In the genomic region with DNA sequence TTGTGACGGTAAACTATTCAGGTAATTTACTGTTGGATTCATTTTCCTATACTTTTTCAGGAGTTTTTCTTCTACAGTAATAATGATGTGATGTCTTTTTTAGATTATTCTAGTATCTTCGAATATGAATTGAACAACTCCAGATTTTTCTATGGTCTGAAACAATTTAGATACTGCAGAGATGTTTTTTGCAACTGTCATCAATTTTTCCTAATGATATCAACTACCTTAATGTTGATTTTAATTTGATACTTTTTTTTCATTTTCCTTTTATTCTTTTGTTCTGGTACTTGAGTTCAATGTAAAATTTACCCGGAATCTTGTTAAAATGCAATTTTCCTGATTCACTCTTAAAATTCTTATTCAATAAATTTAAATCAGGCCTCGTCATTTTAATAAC, we compare ENCODE assay signal across 20 cellular contexts.
DNase-seq lines count a peak whose midpoint lies in the region; ATAC-seq, FAIRE-seq and TF ChIP-seq lines count a peak whose summit lies in the region.
"Had no signal": no experiment of that assay in that cellular context is flagged by ENCODE, and none has a peak within 500 bp of the region (broad histone marks: within the 10 kb centered on the region; RNA-seq: fewer than 3 reads in every experiment).

No MANE protein-coding gene starts in this region.

- H3K79me1 ChIP-seq in IMR-90 (ENCODE audit: low read depth in 1 of 2, low read length in 2 of 2) (no peaks in the 10 kb centered on the region), H1 (ENCODE audit: low read depth, low read length) (no peaks in the 10 kb centered on the region; the same call in 1 of the 2 replicates)

- H4K5ac ChIP-seq in IMR-90 (ENCODE audit: low read depth, low read length) (no peak overlapping the region), H1 (ENCODE audit: insufficient read length, low read depth, low read length) (no peak overlapping the region)

- no peak overlapping the region for H3K4ac ChIP-seq in IMR-90 (ENCODE audit: low read depth, low read length)
- no peak overlapping the region for H3K4ac ChIP-seq in H1 (replicated peaks; ENCODE audit: insufficient read length, low read depth, low read length)

- H2AK9ac ChIP-seq in IMR-90 (replicated peaks; ENCODE audit: low read depth, low read length, poor library complexity), result no peak overlapping the region

- TF ChIP-seq CTCF in HepG2 (CRISPR knock-in tag; IDR thresholded peaks at IDR 0.05) (no peak), right lobe of liver (IDR thresholded peaks at IDR 0.05) (no peak), IMR-90 (conservative IDR thresholded peaks at IDR 0.05; ENCODE audit: low read depth, low read length) (no peak), H1 (IDR thresholded peaks at IDR 0.05; ENCODE audit: control extremely low read depth in 1 of 3, insufficient read depth in 1 of 3, low read depth in 1 of 3, low read length in 3 of 3) (no peak)

- H2BK20ac ChIP-seq in IMR-90 (ENCODE audit: low read depth, low read length) (no peak overlapping the region), H1 (ENCODE audit: low read length) (no peak overlapping the region)

- no peak overlapping the region for H3K27ac ChIP-seq in HepG2 (ENCODE audit: extremely low read length, insufficient read depth, low read length)
- H3K27ac ChIP-seq in right lobe of liver, result no peak overlapping the region
- no peak overlapping the region for H3K27ac ChIP-seq in IMR-90 (ENCODE audit: insufficient read depth, low read length)
- H3K27ac ChIP-seq in H1 (ENCODE audit: low read depth, low read length), result no peak overlapping the region
- H3K27ac ChIP-seq: BLaER1 treated with 17β-estradiol and CSF1 and Interleukin-3, amounts not matched to agents 10 nM and 100 nM; C4-2B had no signal

- no peak for FAIRE-seq in HepG2 (lab: Jason Lieb, UNC)
- FAIRE-seq in TTC549 (lab: Jason Lieb, UNC), result peak; percentile 67
- FAIRE-seq in H1 (lab: Jason Lieb, UNC), result no peak
- FAIRE-seq: A204.1, GM12891 had no signal

- H3K23ac ChIP-seq in IMR-90 (ENCODE audit: low read depth, low read length) (no peak overlapping the region), H1 (ENCODE audit: insufficient read length) (no peak overlapping the region)

- H3K4me1 ChIP-seq in HepG2 (ENCODE audit: insufficient read depth, low read length), result no peaks in the 10 kb centered on the region
- peaks cover 0 to 12% (median 0%) of the 10 kb centered on the region in 4 donors for H3K4me1 ChIP-seq in right lobe of liver
- H3K4me1 ChIP-seq in IMR-90 (ENCODE audit: control insufficient read depth, insufficient read depth, low read length), result no peaks in the 10 kb centered on the region
- no peaks in the 10 kb centered on the region for H3K4me1 ChIP-seq in H1 (replicated peaks in 1 of 4; ENCODE audit: control insufficient read depth in 3 of 4, insufficient read depth in 4 of 4, low read length in 3 of 4)
- H3K4me1 ChIP-seq: BLaER1 treated with 17β-estradiol and CSF1 and Interleukin-3, amounts not matched to agents 10 nM and 100 nM; Caco-2 had no signal

- H2AK5ac ChIP-seq in IMR-90 (ENCODE audit: low read depth, low read length) (no peak overlapping the region), H1 (ENCODE audit: low read depth, low read length) (no peak overlapping the region)

- no peak for ATAC-seq in HepG2
- ATAC-seq in right lobe of liver, result no peak
- ATAC-seq in IMR-90 (ENCODE audit: low read depth), result no peak
- ATAC-seq in GM18873 (IDR thresholded peaks at IDR 0.05; ENCODE audit: low FRiP score, unreplicated experiment), result no peak
- ATAC-seq in HG03342 (IDR thresholded peaks at IDR 0.05; ENCODE audit: unreplicated experiment), result no peak
- ATAC-seq: CD8-positive, alpha-beta T cell had no signal

- H3K9me1 ChIP-seq in IMR-90 (ENCODE audit: insufficient read depth, low read length), result no peaks in the 10 kb centered on the region

- H2BK5ac ChIP-seq in IMR-90 (ENCODE audit: low read depth, low read length, poor library complexity, severe bottlenecking) (no peak overlapping the region), H1 (ENCODE audit: low read depth, low read length) (no peak overlapping the region)

- H4K20me1 ChIP-seq in HepG2 (ENCODE audit: insufficient read depth, low read length) (no peaks in the 10 kb centered on the region), IMR-90 (ENCODE audit: insufficient read depth, low read length) (no peaks in the 10 kb centered on the region), H1 (replicated peaks in 1 of 2; ENCODE audit: control insufficient read depth in 1 of 2, insufficient read depth in 2 of 2, low read length in 2 of 2) (peaks cover 0 to 3% of the 10 kb centered on the region in 2 experiments)
- H4K20me1 ChIP-seq: BLaER1 treated with 17β-estradiol and CSF1 and Interleukin-3, amounts not matched to agents 10 nM and 100 nM had no signal

- H2BK120ac ChIP-seq in IMR-90 (ENCODE audit: low read depth, low read length) (no peak overlapping the region), H1 (replicated peaks; ENCODE audit: low read depth, low read length) (no peak overlapping the region)

- TF ChIP-seq RAD21 in HepG2 (CRISPR knock-in tag; IDR thresholded peaks at IDR 0.05), result no peak
- no peak for TF ChIP-seq RAD21 in IMR-90 (IDR thresholded peaks at IDR 0.05; ENCODE audit: low read length)
- no peak for TF ChIP-seq RAD21 in H1 (IDR thresholded peaks at IDR 0.05 in 1 of 2, conservative IDR thresholded peaks at IDR 0.05 in 1 of 2; ENCODE audit: low read depth in 2 of 2, low read length in 2 of 2)

- no peaks in the 10 kb centered on the region for H3K23me2 ChIP-seq in H1 (ENCODE audit: low read depth, low read length)

- H2BK12ac ChIP-seq in H1 (ENCODE audit: low read depth, low read length), result no peak overlapping the region

- H3K4me2 ChIP-seq in HepG2 (ENCODE audit: low read depth, low read length) (no peak overlapping the region), IMR-90 (ENCODE audit: low read depth, low read length) (no peak overlapping the region), H1 (ENCODE audit: insufficient read depth in 1 of 2, low read depth in 2 of 2, low read length in 2 of 2) (no peak overlapping the region)
- H3K4me2 ChIP-seq: BLaER1 treated with 17β-estradiol and CSF1 and Interleukin-3, amounts not matched to agents 10 nM and 100 nM had no signal

- H3K27me3 ChIP-seq in HepG2 (ENCODE audit: control insufficient read depth in 1 of 2, insufficient read depth in 2 of 2, low read length in 2 of 2), result no peaks in the 10 kb centered on the region
- H3K27me3 ChIP-seq in right lobe of liver, result no peaks in the 10 kb centered on the region
- H3K27me3 ChIP-seq in IMR-90 (ENCODE audit: control insufficient read depth, insufficient read depth, low read length), result no peaks in the 10 kb centered on the region
- no peaks in the 10 kb centered on the region for H3K27me3 ChIP-seq in H1 (replicated peaks in 1 of 4; ENCODE audit: control insufficient read depth in 3 of 4, extremely low read depth in 1 of 4, insufficient read depth in 3 of 4, low read length in 3 of 4)
- H3K27me3 ChIP-seq: BLaER1 treated with 17β-estradiol and CSF1 and Interleukin-3, amounts not matched to agents 10 nM and 100 nM had no signal

- 2% methylated on average over 4 of the region's 4 CpGs for WGBS in HepG2 (ENCODE audit: low lambda C conversion rate)
- 81% methylated on average over 4 of the region's 4 CpGs for WGBS in right lobe of liver (ENCODE audit: insufficient coverage, low coverage, low lambda C conversion rate, missing lambda C conversion rate)
- WGBS in IMR-90 (ENCODE audit: extremely low coverage in 2 of 2, insufficient read length in 1 of 2), 2 experiments, result no CpG with 5 or more reads among the region's 4 CpGs
- 93% methylated on average over 4 of the region's 4 CpGs; no CpG with 5 or more reads in 1 of the 2 experiments for WGBS in H1 (ENCODE audit: extremely low coverage in 1 of 2, insufficient coverage in 1 of 2, insufficient read length in 1 of 2, insufficient replicate concordance in 2 of 2, low coverage in 1 of 2, low lambda C conversion rate in 2 of 2, missing lambda C conversion rate in 1 of 2), 2 experiments

- POLR2A ChIA-PET in HepG2 (lab: Yijun Ruan, JAX), result no interaction called here
- POLR2A ChIA-PET in IMR-90 (lab: Charles Lee; ENCODE audit: unreplicated experiment), result no interaction called here
- POLR2A ChIA-PET in H1 (lab: Charles Lee; ENCODE audit: partially characterized antibody), result no interaction called here

- H3K4me3 ChIP-seq in HepG2 (replicated peaks in 1 of 3; ENCODE audit: insufficient read depth in 1 of 3, low read depth in 2 of 3, low read length in 3 of 3) (no peak overlapping the region), right lobe of liver (no peak overlapping the region), IMR-90 (ENCODE audit: insufficient read depth, low read depth, low read length) (no peak overlapping the region), H1 (ENCODE audit: extremely low read depth in 1 of 4, insufficient read depth in 2 of 4, low read depth in 3 of 4, low read length in 4 of 4) (no peak overlapping the region)
- H3K4me3 ChIP-seq: BLaER1 treated with 17β-estradiol and CSF1 and Interleukin-3, amounts not matched to agents 10 nM and 100 nM had no signal

- H4K91ac ChIP-seq in IMR-90 (ENCODE audit: insufficient read depth, low read depth, low read length), result no peak overlapping the region
- no peak overlapping the region for H4K91ac ChIP-seq in H1 (replicated peaks; ENCODE audit: insufficient read length, low read length)

- H2BK15ac ChIP-seq in IMR-90 (ENCODE audit: low read depth, low read length) (no peak overlapping the region), H1 (ENCODE audit: low read length) (no peak overlapping the region)

- H2AFZ ChIP-seq in HepG2 (ENCODE audit: low read length), result no peak overlapping the region
- H2AFZ ChIP-seq in IMR-90 (replicated peaks; ENCODE audit: low read length, poor library complexity), result no peak overlapping the region
- no peak overlapping the region for H2AFZ ChIP-seq in H1 (ENCODE audit: low read length)

- intact Hi-C loops in HepG2 (cut with micrococcal nuclease; ENCODE audit: unreplicated experiment), result no loop called here
- intact Hi-C loops in right lobe of liver (cut with DNase I), result no loop called here
- intact Hi-C loops in IMR-90 (cut with micrococcal nuclease), result no loop called here

- TF ChIP-seq POLR2A in HepG2 (IDR thresholded peaks at IDR 0.05; ENCODE audit: insufficient read depth in 1 of 2, low read depth in 2 of 2, low read length in 2 of 2), result no peak
- no peak for TF ChIP-seq POLR2A in right lobe of liver (IDR thresholded peaks at IDR 0.05)
- TF ChIP-seq POLR2A in IMR-90 (IDR thresholded peaks at IDR 0.05; ENCODE audit: low read depth, low read length), result no peak
- TF ChIP-seq POLR2A in H1 (IDR thresholded peaks at IDR 0.05; ENCODE audit: control extremely low read depth in 1 of 2, low read depth in 2 of 2, low read length in 2 of 2), result no peak

- H3K9ac ChIP-seq in HepG2 (ENCODE audit: insufficient read depth, low read depth, low read length) (no peak overlapping the region), IMR-90 (ENCODE audit: low read depth, low read length) (no peak overlapping the region), H1 (replicated peaks in 1 of 4; ENCODE audit: extremely low read depth in 1 of 4, low read depth in 3 of 4, low read length in 3 of 4) (no peak overlapping the region)
- H3K9ac ChIP-seq: BLaER1 treated with 17β-estradiol and CSF1 and Interleukin-3, amounts not matched to agents 10 nM and 100 nM had no signal

- no peaks in the 10 kb centered on the region for H3K79me2 ChIP-seq in HepG2 (ENCODE audit: insufficient read depth, low read length)
- peaks cover 0 to 40% of the 10 kb centered on the region in 2 experiments; a peak in 2 of 4 replicates for H3K79me2 ChIP-seq in H1 (ENCODE audit: control insufficient read depth in 1 of 2, insufficient read depth in 2 of 2, low read length in 2 of 2)

- no peak for DNase-seq in HepG2 (ENCODE audit: low spot score)
- no peak for DNase-seq in right lobe of liver
- no peak for DNase-seq in IMR-90
- no peak for DNase-seq in H1 (ENCODE audit: low read depth in 1 of 2, low spot score in 2 of 2)
- no peak for DNase-seq in NCI-H82 (lab: John Stamatoyannopoulos, UW)
- DNase-seq: 8988T; AML-193; Caco-2; Calu3; CD4-positive, alpha-beta T cell; CD8-positive, alpha-beta T cell; DMS79 treated with DMSO at 0.1 percent for 48 hours; GF-D8 had no signal

- no peaks in the 10 kb centered on the region for H3K9me3 ChIP-seq in HepG2 (ENCODE audit: low read length)
- no peaks in the 10 kb centered on the region for H3K9me3 ChIP-seq in right lobe of liver
- H3K9me3 ChIP-seq in IMR-90 (ENCODE audit: control insufficient read depth, insufficient read depth, low read length), result no peaks in the 10 kb centered on the region
- H3K9me3 ChIP-seq in H1 (ENCODE audit: insufficient read depth in 2 of 2, low read depth in 1 of 2, low read length in 1 of 2), result no peaks in the 10 kb centered on the region
- H3K9me3 ChIP-seq: BLaER1 treated with 17β-estradiol and CSF1 and Interleukin-3, amounts not matched to agents 10 nM and 100 nM; Caco-2 had no signal

- TF ChIP-seq EP300 in HepG2 (IDR thresholded peaks at IDR 0.05; ENCODE audit: low read depth in 2 of 2, low read length in 2 of 2) (no peak), HepG2 (CRISPR knock-in tag; IDR thresholded peaks at IDR 0.05; ENCODE audit: borderline replicate concordance) (no peak), H1 (IDR thresholded peaks at IDR 0.05; ENCODE audit: borderline replicate concordance in 1 of 2, low read depth in 2 of 2, low read length in 2 of 2) (no peak)

- in situ Hi-C loops in HepG2 (cut with HindIII; ENCODE audit: extremely low pct_ligation_motif_present, low pct_unique_long_range_greater_than_20kb), result no loop called here
- in situ Hi-C loops in IMR-90 (cut with MboI; ENCODE audit: low sequenced_read_pairs), result no loop called here

- H3K14ac ChIP-seq in IMR-90 (replicated peaks; ENCODE audit: low read depth, low read length) (no peak overlapping the region), H1 (ENCODE audit: insufficient read length) (no peak overlapping the region)

- CTCF ChIA-PET in HepG2 (lab: Yijun Ruan, JAX; ENCODE audit: low intra/inter-chr PET ratio, low total read pairs), result no interaction called here
- CTCF ChIA-PET in IMR-90 (lab: Yijun Ruan, JAX), result no interaction called here
- CTCF ChIA-PET in H1 (lab: Charles Lee; ENCODE audit: partially characterized antibody), result no interaction called here

- H3K18ac ChIP-seq in IMR-90 (ENCODE audit: low read depth, low read length), result no peak overlapping the region
- H3K18ac ChIP-seq in H1 (ENCODE audit: extremely low read depth, low read length), result no peak overlapping the region

- dilution Hi-C loops in IMR-90 (cut with HindIII; ENCODE audit: low sequenced_read_pairs, unreplicated experiment), result no loop called here

- H4K8ac ChIP-seq in IMR-90 (ENCODE audit: low read depth in 2 of 2, low read length in 2 of 2) (no peak overlapping the region), H1 (ENCODE audit: extremely low read depth, insufficient read depth, low read length) (no peak overlapping the region)

- H3K56ac ChIP-seq in IMR-90 (ENCODE audit: extremely low read depth, insufficient read depth, low read length) (no peak overlapping the region), H1 (replicated peaks; ENCODE audit: insufficient read length, low read depth, low read length) (no peak overlapping the region)

- H3K36me3 ChIP-seq in HepG2 (replicated peaks in 1 of 2; ENCODE audit: control insufficient read depth in 1 of 2, insufficient read depth in 2 of 2, low read length in 2 of 2) (no peaks in the 10 kb centered on the region), right lobe of liver (no peaks in the 10 kb centered on the region), IMR-90 (ENCODE audit: control insufficient read depth, insufficient read depth, low read length) (no peaks in the 10 kb centered on the region), H1 (ENCODE audit: control insufficient read depth in 2 of 4, insufficient read depth in 4 of 4, low read length in 3 of 4) (no peaks in the 10 kb centered on the region)
- H3K36me3 ChIP-seq: BLaER1 treated with 17β-estradiol and CSF1 and Interleukin-3, amounts not matched to agents 10 nM and 100 nM had no signal

- no TSS peak for BruUV-seq in HepG2 (replicated peaks; lab: Mats Ljungman, UMichigan)
- BruUV-seq in IMR-90 (replicated peaks; lab: Mats Ljungman, UMichigan), result no TSS peak
